15 cellular contexts compared by ENCODE assay signal in the genomic region with DNA sequence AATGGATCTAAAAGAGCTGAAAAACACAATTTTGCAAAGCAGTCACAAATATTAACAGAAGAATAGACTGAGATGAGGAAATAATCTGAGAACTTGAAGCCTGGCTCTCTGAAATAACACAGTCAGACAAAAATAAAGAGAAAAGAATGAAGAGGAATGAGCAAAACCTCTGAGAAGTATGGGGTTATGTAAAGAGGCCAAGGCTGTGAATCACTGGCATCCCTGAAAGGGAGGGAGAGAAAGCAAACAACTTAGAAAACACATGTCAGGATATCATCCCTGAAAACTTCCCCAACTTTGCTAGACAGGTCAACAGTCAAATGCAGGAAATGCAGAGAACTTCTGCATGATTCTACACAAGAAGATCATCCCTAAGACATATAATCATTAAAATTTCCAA.
DNase-seq lines count a peak whose midpoint lies in the region; TF ChIP-seq lines count a peak whose summit lies in the region.
"Had no signal": no experiment of that assay in that cellular context is flagged by ENCODE, and none has a peak within 500 bp of the region (broad histone marks: within the 10 kb centered on the region; RNA-seq: fewer than 3 reads in every experiment).

No MANE protein-coding gene starts in this region.

- H3K9me3 ChIP-seq in MM.1S (replicated peaks; ENCODE audit: insufficient read depth, low read length) (no peaks in the 10 kb centered on the region), smooth muscle cell (replicated peaks; ENCODE audit: low read depth) (no peaks in the 10 kb centered on the region)
- H3K9me3 ChIP-seq: BE2C had no signal

- H3K4me3 ChIP-seq in MM.1S (ENCODE audit: low read length) = no peak overlapping the region
- H3K4me3 ChIP-seq in astrocyte of the spinal cord (ENCODE audit: low read depth, low read length) = no peak overlapping the region
- no peak overlapping the region for H3K4me3 ChIP-seq in fibroblast of pulmonary artery (replicated peaks; ENCODE audit: low read depth, low read length)
- no peak overlapping the region for H3K4me3 ChIP-seq in smooth muscle cell
- H3K4me3 ChIP-seq: PC-9 had no signal

- no peak for DNase-seq in MM.1S
- peak; percentile 27 for DNase-seq in astrocyte of the spinal cord (ENCODE audit: low read depth, low spot score)
- DNase-seq in fibroblast of pulmonary artery (ENCODE audit: low read depth) = peak; percentile 12
- no peak for DNase-seq in smooth muscle cell (lab: John Stamatoyannopoulos, UW; ENCODE audit: unreplicated experiment)
- no peak for DNase-seq in germinal center (ENCODE audit: low spot score)
- no peak for DNase-seq in NCI-H774 (lab: John Stamatoyannopoulos, UW)
- no peak for DNase-seq in SIG-M5 (lab: John Stamatoyannopoulos, UW)
- DNase-seq in NCI-H748 treated with DMSO at 0.1 percent for 48 hours (lab: John Stamatoyannopoulos, UW) = no peak
- DNase-seq: BE2C; CD4-positive, alpha-beta T cell; H7; NCI-H1417 treated with DMSO at 0.1 percent for 48 hours; NCI-H2029 treated with DMSO at 0.1 percent for 48 hours; NCI-H82; PC-9 had no signal

- in situ Hi-C loops in astrocyte of the spinal cord (cut with HindIII; ENCODE audit: low sequenced_read_pairs) = no loop called here

- H3F3A ChIP-seq in MM.1S (ENCODE audit: insufficient read depth, low read length) (no peaks in the 10 kb centered on the region), smooth muscle cell (ENCODE audit: low read depth) (no peaks in the 10 kb centered on the region)

- TF ChIP-seq CTCF in MM.1S (IDR thresholded peaks at IDR 0.05; ENCODE audit: low read length) (no peak), astrocyte of the spinal cord (IDR thresholded peaks at IDR 0.05; ENCODE audit: low read depth, low read length) (no peak), fibroblast of pulmonary artery (IDR thresholded peaks at IDR 0.05; ENCODE audit: low read length, missing control alignments) (no peak), smooth muscle cell (IDR thresholded peaks at IDR 0.05; ENCODE audit: borderline replicate concordance, insufficient read depth, poor library complexity, severe bottlenecking) (no peak)

- H3K9me2 ChIP-seq in MM.1S (replicated peaks; ENCODE audit: insufficient read depth, low read length) = no peaks in the 10 kb centered on the region

- H3K27me3 ChIP-seq in MM.1S (replicated peaks; ENCODE audit: insufficient read depth, low read length) = no peaks in the 10 kb centered on the region
- H3K27me3 ChIP-seq in smooth muscle cell (ENCODE audit: low read depth) = no peaks in the 10 kb centered on the region
- H3K27me3 ChIP-seq: BE2C had no signal

- no peaks in the 10 kb centered on the region for H3K36me3 ChIP-seq in MM.1S (replicated peaks; ENCODE audit: insufficient read depth, low read length)
- no peaks in the 10 kb centered on the region for H3K36me3 ChIP-seq in smooth muscle cell (ENCODE audit: low read depth)
- H3K36me3 ChIP-seq: BE2C had no signal

- H3K27ac ChIP-seq in MM.1S (ENCODE audit: low read length) (peak overlapping the region; percentile 8; the same call in 1 of the 2 replicates), smooth muscle cell (ENCODE audit: low read depth) (no peak overlapping the region)
- H3K27ac ChIP-seq: PC-9 had no signal

- H3K4me2 ChIP-seq in MM.1S (ENCODE audit: low read depth, low read length) (no peak overlapping the region; the same call in 1 of the 2 replicates), smooth muscle cell (peak overlapping the region; percentile 23)
- H3K4me2 ChIP-seq: PC-9 had no signal

- H3K79me2 ChIP-seq in MM.1S (ENCODE audit: low read length) (no peaks in the 10 kb centered on the region), smooth muscle cell (ENCODE audit: low read depth) (no peaks in the 10 kb centered on the region)

- H3K9ac ChIP-seq in MM.1S (ENCODE audit: low read length) (no peak overlapping the region), smooth muscle cell (ENCODE audit: low read depth) (no peak overlapping the region)

- no peak overlapping the region for H2AFZ ChIP-seq in MM.1S (ENCODE audit: low read length)
- no peak overlapping the region for H2AFZ ChIP-seq in smooth muscle cell (ENCODE audit: low read depth)
- H2AFZ ChIP-seq: PC-9 had no signal

- H3K4me1 ChIP-seq in MM.1S (ENCODE audit: low read length) (no peaks in the 10 kb centered on the region), smooth muscle cell (ENCODE audit: low read depth) (no peaks in the 10 kb centered on the region)
- H3K4me1 ChIP-seq: BE2C had no signal

- no peaks in the 10 kb centered on the region for H4K20me1 ChIP-seq in MM.1S (ENCODE audit: insufficient read depth, low read length)
- no peaks in the 10 kb centered on the region for H4K20me1 ChIP-seq in smooth muscle cell (ENCODE audit: low read depth)

Comparison
In these comparisons a context has a peak if more than half of its experiments do, and no peak if none do; other contexts are left out.
1. DNase-seq: peak in astrocyte of the spinal cord (single experiment) and fibroblast of pulmonary artery (single experiment); none in MM.1S (single experiment), smooth muscle cell (single experiment), germinal center (single experiment), NCI-H774 (single experiment), SIG-M5 (single experiment) and NCI-H748 treated with DMSO at 0.1 percent for 48 hours (single experiment).